11 cellular contexts compared by ENCODE assay signal in genomic region chr7:137996386-137996851, GRCh38. TPM values are rescaled to one million over a fixed set of nuclear protein-coding genes. Genes with fewer than 3 reads are reported as not detected.
DNase-seq lines count a peak whose midpoint lies in the region; ATAC-seq, FAIRE-seq and TF ChIP-seq lines count a peak whose summit lies in the region.
"Had no signal": no experiment of that assay in that cellular context is flagged by ENCODE, and none has a peak within 500 bp of the region (broad histone marks: within the 10 kb centered on the region; RNA-seq: fewer than 3 reads in every experiment).

No MANE protein-coding gene starts in this region.

- H3K4me3 ChIP-seq in ACC112 (ENCODE audit: low read depth, low read length) (peak overlapping the region; percentile 11; the same call in 1 of the 2 replicates), ascending aorta (peak overlapping the region in 1 of 2 donors; percentile 71), lower lobe of right lung (peak overlapping the region; percentile 0)

- FAIRE-seq in RCC 7860 (lab: Jason Lieb, UNC): no peak

- H3K36me3 ChIP-seq in ACC112 (ENCODE audit: insufficient read depth, low read length) (no peaks in the 10 kb centered on the region), ascending aorta (no peaks in the 10 kb centered on the region), lower lobe of right lung (no peaks in the 10 kb centered on the region)

- ATAC-seq in lower lobe of right lung: no peak
- ATAC-seq in GM18873 (IDR thresholded peaks at IDR 0.05; ENCODE audit: low FRiP score, unreplicated experiment): no peak
- no peak for ATAC-seq in GM18861 (IDR thresholded peaks at IDR 0.05; ENCODE audit: unreplicated experiment)
- ATAC-seq: foreskin keratinocyte had no signal

- DNase-seq in ascending aorta (ENCODE audit: low spot score in 2 of 2) (no peak), lower lobe of right lung (no peak), globus pallidus (ENCODE audit: low spot score) (no peak), RCC 7860 (ENCODE audit: low spot score) (no peak)
- DNase-seq: activated CD8-positive, alpha-beta memory T cell treated with anti-CD3 and anti-CD28 coated beads, Interleukin-2, amount 50 U/mL, for 48 hours; foreskin keratinocyte; NCI-H187 treated with DMSO at 0.1 percent for 48 hours had no signal

- H2AFZ ChIP-seq in ACC112 (ENCODE audit: low read length, unreplicated experiment): no peak overlapping the region

- TF ChIP-seq RAD21 in Ishikawa (IDR thresholded peaks at IDR 0.05; ENCODE audit: low read depth): no peak

- H3K27me3 ChIP-seq in ACC112 (ENCODE audit: insufficient read depth, low read length) (no peaks in the 10 kb centered on the region), ascending aorta (no peaks in the 10 kb centered on the region), lower lobe of right lung (ENCODE audit: low read depth) (no peaks in the 10 kb centered on the region)
- H3K27me3 ChIP-seq: foreskin keratinocyte had no signal

- peaks cover 57% of the 10 kb centered on the region for H3K4me1 ChIP-seq in ACC112 (ENCODE audit: control insufficient read depth, insufficient read depth, low read length, unreplicated experiment)
- H3K4me1 ChIP-seq in ascending aorta: peaks cover 18 to 57% of the 10 kb centered on the region in 2 donors
- peaks cover 67% of the 10 kb centered on the region for H3K4me1 ChIP-seq in lower lobe of right lung

- intact Hi-C loops in ascending aorta (cut with DNase I): loop anchor here (5.0 kb wide), 1 partner anchor 1746 kb away; no protein-coding TSS in a partner anchor
- intact Hi-C loops in lower lobe of right lung (cut with DNase I): no loop called here

- peaks cover 97% of the 10 kb centered on the region for H3K79me2 ChIP-seq in ACC112 (ENCODE audit: control insufficient read depth, insufficient read depth, low read length, unreplicated experiment)

- H3K9me3 ChIP-seq in ascending aorta (no peaks in the 10 kb centered on the region), lower lobe of right lung (no peaks in the 10 kb centered on the region)

- peak overlapping the region; percentile 29 for H3K27ac ChIP-seq in ACC112 (ENCODE audit: low read depth, low read length)
- H3K27ac ChIP-seq in ascending aorta: peak overlapping the region; percentile 83 to 95
- H3K27ac ChIP-seq in lower lobe of right lung: peak overlapping the region; percentile 40
- H3K27ac ChIP-seq: foreskin keratinocyte had no signal

- no peak for TF ChIP-seq CTCF in ascending aorta (IDR thresholded peaks at IDR 0.05)
- TF ChIP-seq CTCF in lower lobe of right lung (IDR thresholded peaks at IDR 0.05): no peak

- TF ChIP-seq EP300 in Ishikawa (IDR thresholded peaks at IDR 0.05; ENCODE audit: borderline replicate concordance): no peak

TF ChIP-seq in Ishikawa, 13 proteins besides CTCF, POLR2A, EP300 and RAD21:
- TF ChIP-seq NFIC (IDR thresholded peaks at IDR 0.05): peak; percentile 21; the same call in 1 of the 2 replicates
- TF ChIP-seq EGR1 (IDR thresholded peaks at IDR 0.05): no peak
- TF ChIP-seq FOXM1 (IDR thresholded peaks at IDR 0.05; ENCODE audit: borderline replicate concordance, low read depth): no peak
- no peak for TF ChIP-seq ZBTB7A (IDR thresholded peaks at IDR 0.05; ENCODE audit: low read depth)

RNA-seq across cellular contexts. Expression of gene CREB3L2, which starts 5.5 kb away (rescaled TPM):
- 38.5 TPM for total RNA-seq in ascending aorta
- 48.9 TPM for total RNA-seq in lower lobe of right lung

Comparison
In these comparisons a context has a peak if more than half of its experiments do, and no peak if none do; other contexts are left out.
1. H3K27ac ChIP-seq: peak in every context shown above with its lines; median percentile 89 in ascending aorta; 40 in lower lobe of right lung; 29 in ACC112.